ENCODE assay signal across 1 cellular context in the genomic region with DNA sequence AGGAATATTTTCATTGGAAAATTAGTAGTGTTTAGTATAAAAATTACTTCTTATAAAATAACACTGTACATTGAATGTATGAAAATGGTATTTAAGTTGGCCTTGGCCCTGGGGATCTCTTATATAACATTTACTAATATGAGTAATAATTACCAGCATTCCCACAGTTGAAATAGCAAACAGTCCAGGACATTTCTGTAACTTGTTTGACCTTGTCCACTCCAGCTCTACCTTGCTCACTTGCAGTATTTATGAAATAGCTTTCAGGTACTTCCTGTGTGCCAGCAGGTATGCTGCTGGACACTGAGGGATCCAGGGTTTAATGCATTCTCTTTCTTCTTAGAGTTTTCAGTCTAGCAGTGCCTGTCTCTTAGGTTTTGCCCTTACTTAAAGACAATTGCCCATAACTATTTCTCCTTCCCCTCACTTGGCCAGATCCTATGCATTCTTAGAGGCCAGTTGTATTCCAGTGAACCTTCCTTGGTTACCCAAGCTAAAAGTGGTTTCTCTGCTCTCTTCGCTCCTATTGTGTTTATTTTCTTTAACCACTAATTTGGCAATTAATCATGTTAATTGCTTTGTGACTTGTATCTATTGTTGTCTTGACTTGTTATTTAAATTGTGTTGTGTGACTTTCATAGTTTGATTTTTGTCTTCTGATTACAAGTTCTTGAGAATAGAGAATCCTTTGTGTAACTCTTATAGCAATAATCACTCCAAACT.
TF ChIP-seq lines count a peak whose summit lies in the region.

No MANE protein-coding gene starts in this region.

TF ChIP-seq in HepG2, 621 proteins besides CTCF, POLR2A, EP300 and RAD21 (continued from another document):
- TF ChIP-seq, protein P1, sequence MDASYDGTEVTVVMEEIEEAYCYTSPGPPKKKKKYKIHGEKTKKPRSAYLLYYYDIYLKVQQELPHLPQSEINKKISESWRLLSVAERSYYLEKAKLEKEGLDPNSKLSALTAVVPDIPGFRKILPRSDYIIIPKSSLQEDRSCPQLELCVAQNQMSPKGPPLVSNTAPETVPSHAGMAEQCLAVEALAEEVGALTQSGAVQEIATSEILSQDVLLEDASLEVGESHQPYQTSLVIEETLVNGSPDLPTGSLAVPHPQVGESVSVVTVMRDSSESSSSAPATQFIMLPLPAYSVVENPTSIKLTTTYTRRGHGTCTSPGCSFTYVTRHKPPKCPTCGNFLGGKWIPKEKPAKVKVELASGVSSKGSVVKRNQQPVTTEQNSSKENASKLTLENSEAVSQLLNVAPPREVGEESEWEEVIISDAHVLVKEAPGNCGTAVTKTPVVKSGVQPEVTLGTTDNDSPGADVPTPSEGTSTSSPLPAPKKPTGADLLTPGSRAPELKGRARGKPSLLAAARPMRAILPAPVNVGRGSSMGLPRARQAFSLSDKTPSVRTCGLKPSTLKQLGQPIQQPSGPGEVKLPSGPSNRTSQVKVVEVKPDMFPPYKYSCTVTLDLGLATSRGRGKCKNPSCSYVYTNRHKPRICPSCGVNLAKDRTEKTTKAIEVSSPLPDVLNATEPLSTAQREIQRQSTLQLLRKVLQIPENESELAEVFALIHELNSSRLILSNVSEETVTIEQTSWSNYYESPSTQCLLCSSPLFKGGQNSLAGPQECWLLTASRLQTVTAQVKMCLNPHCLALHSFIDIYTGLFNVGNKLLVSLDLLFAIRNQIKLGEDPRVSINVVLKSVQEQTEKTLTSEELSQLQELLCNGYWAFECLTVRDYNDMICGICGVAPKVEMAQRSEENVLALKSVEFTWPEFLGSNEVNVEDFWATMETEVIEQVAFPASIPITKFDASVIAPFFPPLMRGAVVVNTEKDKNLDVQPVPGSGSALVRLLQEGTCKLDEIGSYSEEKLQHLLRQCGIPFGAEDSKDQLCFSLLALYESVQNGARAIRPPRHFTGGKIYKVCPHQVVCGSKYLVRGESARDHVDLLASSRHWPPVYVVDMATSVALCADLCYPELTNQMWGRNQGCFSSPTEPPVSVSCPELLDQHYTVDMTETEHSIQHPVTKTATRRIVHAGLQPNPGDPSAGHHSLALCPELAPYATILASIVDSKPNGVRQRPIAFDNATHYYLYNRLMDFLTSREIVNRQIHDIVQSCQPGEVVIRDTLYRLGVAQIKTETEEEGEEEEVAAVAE (CRISPR knock-in tag; IDR thresholded peaks at IDR 0.05; ENCODE audit: borderline replicate concordance), result 0 out of 2 replicates have a peak, but pooled peaks have one; percentile 59
- TF ChIP-seq ZNF687 (CRISPR knock-in tag; IDR thresholded peaks at IDR 0.05) (no peak), SOX6 (IDR thresholded peaks at IDR 0.05) (no peak), SOX6 (CRISPR knock-in tag; IDR thresholded peaks at IDR 0.05) (peak; percentile 61; the same call in 1 of the 2 replicates), ZNF790 (CRISPR knock-in tag; IDR thresholded peaks at IDR 0.05; ENCODE audit: borderline replicate concordance) (no peak), NFKB2 (CRISPR knock-in tag; IDR thresholded peaks at IDR 0.05; ENCODE audit: borderline replicate concordance) (no peak), KAT2B (IDR thresholded peaks at IDR 0.05; ENCODE audit: borderline replicate concordance, low read depth, low read length) (no peak), PHF21A (CRISPR knock-in tag; IDR thresholded peaks at IDR 0.05) (peak; percentile 57; the same call in 1 of the 2 replicates), HNF1A (IDR thresholded peaks at IDR 0.05; ENCODE audit: low read depth) (peak; percentile 19; the same call in 1 of the 2 replicates), HNF1A (CRISPR knock-in tag; IDR thresholded peaks at IDR 0.05; ENCODE audit: borderline replicate concordance) (no peak), MATR3 (CRISPR knock-in tag; IDR thresholded peaks at IDR 0.05) (no peak), NRL (CRISPR knock-in tag; IDR thresholded peaks at IDR 0.05; ENCODE audit: borderline replicate concordance) (no peak), ZSCAN9 (CRISPR knock-in tag; IDR thresholded peaks at IDR 0.05; ENCODE audit: borderline replicate concordance) (peak; percentile 15; the same call in 1 of the 2 replicates), CBFB (CRISPR knock-in tag; IDR thresholded peaks at IDR 0.05) (no peak), ZBTB20 (CRISPR knock-in tag; IDR thresholded peaks at IDR 0.05; ENCODE audit: borderline replicate concordance, low read depth) (peak; percentile 90; the same call in 1 of the 2 replicates), ZNF33A (CRISPR knock-in tag; IDR thresholded peaks at IDR 0.05; ENCODE audit: borderline replicate concordance) (no peak), TBP (CRISPR knock-in tag; IDR thresholded peaks at IDR 0.05) (no peak), MAFK (conservative IDR thresholded peaks at IDR 0.05 in 1 of 2, IDR thresholded peaks at IDR 0.05 in 1 of 2; ENCODE audit: low read length in 2 of 2) (no peak), HNF4A (CRISPR knock-in tag; IDR thresholded peaks at IDR 0.05) (peak; percentile 63), FOXA1 (IDR thresholded peaks at IDR 0.05) (no peak), FOXA1 (CRISPR knock-in tag; IDR thresholded peaks at IDR 0.05) (peak; percentile 22; the same call in 1 of the 2 replicates), CBX1 (IDR thresholded peaks at IDR 0.05; ENCODE audit: low read depth) (no peak), ZNF350 (CRISPR knock-in tag; IDR thresholded peaks at IDR 0.05; ENCODE audit: borderline replicate concordance, low read depth) (no peak), CEBPG (CRISPR knock-in tag; IDR thresholded peaks at IDR 0.05) (peak; percentile 63), NFATC3 (CRISPR knock-in tag; IDR thresholded peaks at IDR 0.05) (no peak)
- TF ChIP-seq, protein P2, sequence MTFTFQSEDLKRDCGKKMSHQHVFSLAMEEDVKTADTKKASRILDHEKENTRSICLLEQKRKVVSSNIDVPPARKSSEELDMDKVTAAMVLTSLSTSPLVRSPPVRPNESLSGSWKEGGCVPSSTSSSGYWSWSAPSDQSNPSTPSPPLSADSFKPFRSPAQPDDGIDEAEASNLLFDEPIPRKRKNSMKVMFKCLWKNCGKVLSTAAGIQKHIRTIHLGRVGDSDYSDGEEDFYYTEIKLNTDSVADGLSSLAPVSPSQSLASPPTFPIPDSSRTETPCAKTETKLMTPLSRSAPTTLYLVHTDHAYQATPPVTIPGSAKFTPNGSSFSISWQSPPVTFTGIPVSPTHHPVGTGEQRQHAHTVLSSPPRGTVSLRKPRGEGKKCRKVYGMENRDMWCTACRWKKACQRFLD (CRISPR knock-in tag; IDR thresholded peaks at IDR 0.05; ENCODE audit: borderline replicate concordance), result no peak
